Comparison of ENCODE assay signal across 13 cellular contexts in the genomic region with DNA sequence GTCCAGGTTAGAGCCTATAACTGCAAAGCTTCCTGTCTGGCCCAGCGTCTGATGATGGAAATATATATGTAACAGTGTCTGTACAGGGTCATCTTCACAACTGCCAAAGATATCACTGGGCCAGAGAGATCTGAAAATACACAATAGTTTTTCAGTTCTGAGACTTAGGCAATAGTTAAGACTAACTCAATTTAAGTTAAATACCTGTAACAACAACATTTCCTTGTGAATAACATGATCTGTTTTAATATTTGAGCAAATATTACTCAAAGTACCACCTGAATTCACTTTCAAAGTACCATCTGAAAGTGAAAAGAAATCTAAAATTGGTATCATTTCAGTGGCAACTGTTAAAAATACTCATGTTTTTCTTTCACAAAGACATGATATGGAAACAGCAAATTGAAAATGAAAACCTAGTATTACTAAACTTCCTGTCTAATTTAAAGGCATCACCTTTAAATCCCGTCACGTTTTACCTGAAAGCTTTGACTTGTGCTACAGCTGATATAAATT. TPM values are rescaled to one million over a fixed set of nuclear protein-coding genes. Genes with fewer than 3 reads are reported as not detected.
DNase-seq lines count a peak whose midpoint lies in the region; ATAC-seq and TF ChIP-seq lines count a peak whose summit lies in the region.
"Had no signal": no experiment of that assay in that cellular context is flagged by ENCODE, and none has a peak within 500 bp of the region (broad histone marks: within the 10 kb centered on the region; RNA-seq: fewer than 3 reads in every experiment).

No MANE protein-coding gene starts in this region.

- peaks cover 17% of the 10 kb centered on the region for H3K4me1 Mint-ChIP-seq in activated naive CD4-positive, alpha-beta T cell treated with anti-CD3 and anti-CD28 coated beads, Interleukin-2, amount 50 U/mL, for 24 hours
- peaks cover 22% of the 10 kb centered on the region for H3K4me1 Mint-ChIP-seq in activated naive CD4-positive, alpha-beta T cell treated with anti-CD3 and anti-CD28 coated beads, Interleukin-2, amount 10 ng/mL, durations not matched to agents 7 days and 5 days
- H3K4me1 Mint-ChIP-seq in stimulated activated naive CD8-positive, alpha-beta T cell treated with anti-CD3 and anti-CD28 coated beads, Interleukin-15, amount 100 ng/mL, for 72 hours: peaks cover 17% of the 10 kb centered on the region
- H3K4me1 Mint-ChIP-seq in effector memory CD8-positive, alpha-beta T cell (ENCODE audit: low read depth in 2 of 2): no peaks in the 10 kb centered on the region

- H3K36me3 Mint-ChIP-seq in activated naive CD4-positive, alpha-beta T cell treated with anti-CD3 and anti-CD28 coated beads, Interleukin-2, amount 50 U/mL, for 24 hours: peaks cover 9% of the 10 kb centered on the region
- peaks cover 31% of the 10 kb centered on the region for H3K36me3 Mint-ChIP-seq in activated naive CD4-positive, alpha-beta T cell treated with anti-CD3 and anti-CD28 coated beads, Interleukin-2, amount 10 ng/mL, durations not matched to agents 7 days and 5 days
- H3K36me3 Mint-ChIP-seq in effector memory CD8-positive, alpha-beta T cell (ENCODE audit: insufficient read depth): peaks cover 45% of the 10 kb centered on the region

- no peak for TF ChIP-seq CTCF in right atrium auricular region (IDR thresholded peaks at IDR 0.05)

- no peaks in the 10 kb centered on the region for H3K27me3 ChIP-seq in right atrium auricular region

- H3K9me3 Mint-ChIP-seq in activated naive CD4-positive, alpha-beta T cell treated with anti-CD3 and anti-CD28 coated beads, Interleukin-2, amount 50 U/mL, for 24 hours: no peaks in the 10 kb centered on the region
- no peaks in the 10 kb centered on the region for H3K9me3 Mint-ChIP-seq in activated naive CD4-positive, alpha-beta T cell treated with anti-CD3 and anti-CD28 coated beads, Interleukin-2, amount 10 ng/mL, durations not matched to agents 7 days and 5 days
- no peaks in the 10 kb centered on the region for H3K9me3 Mint-ChIP-seq in stimulated activated naive CD8-positive, alpha-beta T cell treated with anti-CD3 and anti-CD28 coated beads, Interleukin-15, amount 100 ng/mL, for 72 hours
- H3K9me3 Mint-ChIP-seq in effector memory CD8-positive, alpha-beta T cell: no peaks in the 10 kb centered on the region
- H3K9me3 Mint-ChIP-seq: HFFc6; T-helper 1 cell treated with Interleukin-12 subunit alpha and Interleukin-12 subunit beta and Interleukin-4 antibody, amounts not matched to agents 30 μg/mL and 1 μg/mL, for 36 hours had no signal

- H3K27ac ChIP-seq in right atrium auricular region: no peak overlapping the region

- H3K9me3 ChIP-seq in right atrium auricular region: no peaks in the 10 kb centered on the region

- H3K4me3 Mint-ChIP-seq in activated naive CD4-positive, alpha-beta T cell treated with anti-CD3 and anti-CD28 coated beads, Interleukin-2, amount 50 U/mL, for 24 hours: no peak overlapping the region
- no peak overlapping the region for H3K4me3 Mint-ChIP-seq in activated naive CD4-positive, alpha-beta T cell treated with anti-CD3 and anti-CD28 coated beads, Interleukin-2, amount 10 ng/mL, durations not matched to agents 7 days and 5 days
- peak overlapping the region; percentile 35 to 40 for H3K4me3 Mint-ChIP-seq in stimulated activated naive CD8-positive, alpha-beta T cell treated with anti-CD3 and anti-CD28 coated beads, Interleukin-15, amount 100 ng/mL, for 72 hours
- no peak overlapping the region for H3K4me3 Mint-ChIP-seq in effector memory CD8-positive, alpha-beta T cell
- H3K4me3 Mint-ChIP-seq: HFFc6; T-helper 1 cell treated with Interleukin-12 subunit alpha and Interleukin-12 subunit beta and Interleukin-4 antibody, amounts not matched to agents 30 μg/mL and 1 μg/mL, for 36 hours had no signal

- H3K4me3 ChIP-seq in right atrium auricular region: no peak overlapping the region

- peak overlapping the region; percentile 80 for H3K27ac Mint-ChIP-seq in activated naive CD4-positive, alpha-beta T cell treated with anti-CD3 and anti-CD28 coated beads, Interleukin-2, amount 50 U/mL, for 24 hours
- H3K27ac Mint-ChIP-seq in activated naive CD4-positive, alpha-beta T cell treated with anti-CD3 and anti-CD28 coated beads, Interleukin-2, amount 10 ng/mL, durations not matched to agents 7 days and 5 days: no peak overlapping the region
- H3K27ac Mint-ChIP-seq in stimulated activated naive CD8-positive, alpha-beta T cell treated with anti-CD3 and anti-CD28 coated beads, Interleukin-15, amount 100 ng/mL, for 72 hours: peak overlapping the region; percentile 50 to 78
- no peak overlapping the region for H3K27ac Mint-ChIP-seq in effector memory CD8-positive, alpha-beta T cell
- H3K27ac Mint-ChIP-seq: HFFc6; T-helper 1 cell treated with Interleukin-12 subunit alpha and Interleukin-12 subunit beta and Interleukin-4 antibody, amounts not matched to agents 30 μg/mL and 1 μg/mL, for 36 hours had no signal

- H3K36me3 ChIP-seq in right atrium auricular region: peaks cover 19% of the 10 kb centered on the region

- H3K4me1 ChIP-seq in right atrium auricular region: no peaks in the 10 kb centered on the region

- ATAC-seq in GM21825 (IDR thresholded peaks at IDR 0.05; ENCODE audit: unreplicated experiment) (peak; percentile 80), HG03175 (IDR thresholded peaks at IDR 0.05; ENCODE audit: unreplicated experiment) (peak; percentile 85)
- peak; percentile 79 for ATAC-seq in stimulated activated naive CD8-positive, alpha-beta T cell treated with anti-CD3 and anti-CD28 coated beads, Interleukin-15, amount 100 ng/mL, for 72 hours
- ATAC-seq in effector memory CD8-positive, alpha-beta T cell (replicated peaks): no peak

- no peaks in the 10 kb centered on the region for H3K27me3 Mint-ChIP-seq in activated naive CD4-positive, alpha-beta T cell treated with anti-CD3 and anti-CD28 coated beads, Interleukin-2, amount 50 U/mL, for 24 hours
- H3K27me3 Mint-ChIP-seq in activated naive CD4-positive, alpha-beta T cell treated with anti-CD3 and anti-CD28 coated beads, Interleukin-2, amount 10 ng/mL, durations not matched to agents 7 days and 5 days: no peaks in the 10 kb centered on the region
- no peaks in the 10 kb centered on the region for H3K27me3 Mint-ChIP-seq in stimulated activated naive CD8-positive, alpha-beta T cell treated with anti-CD3 and anti-CD28 coated beads, Interleukin-15, amount 100 ng/mL, for 72 hours
- no peaks in the 10 kb centered on the region for H3K27me3 Mint-ChIP-seq in effector memory CD8-positive, alpha-beta T cell

- DNase-seq in activated naive CD4-positive, alpha-beta T cell treated with anti-CD3 and anti-CD28 coated beads, Interleukin-2, amount 10 ng/mL, durations not matched to agents 7 days and 5 days: no peak
- no peak for DNase-seq in stimulated activated naive CD8-positive, alpha-beta T cell treated with anti-CD3 and anti-CD28 coated beads, Interleukin-15, amount 100 ng/mL, for 72 hours
- DNase-seq in effector memory CD8-positive, alpha-beta T cell: no peak
- no peak for DNase-seq in AML-193 (lab: John Stamatoyannopoulos, UW)
- no peak for DNase-seq in right atrium auricular region (ENCODE audit: low spot score)
- DNase-seq: cerebellar nuclear complex; HFFc6; stimulated activated CD4-positive, alpha-beta T cell treated with anti-CD3 and anti-CD28 coated beads, Interleukin-15, amount 100 ng/mL, for 24 hours; stimulated activated naive CD4-positive, alpha-beta T cell treated with Interleukin-2 at 50 U/mL for 16 hours had no signal

- CTCF ChIA-PET in activated naive CD4-positive, alpha-beta T cell treated with anti-CD3 and anti-CD28 coated beads, Interleukin-2, amount 10 ng/mL, durations not matched to agents 7 days and 5 days (lab: Charles Lee): no interaction called here

RNA-seq across cellular contexts. Expression of a gene that starts 9.6 kb away (rescaled TPM):
- total RNA-seq in right atrium auricular region: not detected
- total RNA-seq: HFFc6 had no signal

RNA-seq across cellular contexts. Expression of a gene that starts 16.5 kb away (rescaled TPM):
- total RNA-seq in right atrium auricular region: not detected
- total RNA-seq: HFFc6 had no signal

Comparison
In these comparisons a context has a peak if more than half of its experiments do, and no peak if none do; other contexts are left out.
1. H3K27ac Mint-ChIP-seq: peak in activated naive CD4-positive, alpha-beta T cell treated with anti-CD3 and anti-CD28 coated beads, Interleukin-2, amount 50 U/mL, for 24 hours (single experiment) and stimulated activated naive CD8-positive, alpha-beta T cell treated with anti-CD3 and anti-CD28 coated beads, Interleukin-15, amount 100 ng/mL, for 72 hours (2 of 2); none in activated naive CD4-positive, alpha-beta T cell treated with anti-CD3 and anti-CD28 coated beads, Interleukin-2, amount 10 ng/mL, durations not matched to agents 7 days and 5 days (single experiment) and effector memory CD8-positive, alpha-beta T cell (0 of 2).
2. H3K4me3 Mint-ChIP-seq: peak in stimulated activated naive CD8-positive, alpha-beta T cell treated with anti-CD3 and anti-CD28 coated beads, Interleukin-15, amount 100 ng/mL, for 72 hours (2 of 2); none in activated naive CD4-positive, alpha-beta T cell treated with anti-CD3 and anti-CD28 coated beads, Interleukin-2, amount 50 U/mL, for 24 hours (single experiment), activated naive CD4-positive, alpha-beta T cell treated with anti-CD3 and anti-CD28 coated beads, Interleukin-2, amount 10 ng/mL, durations not matched to agents 7 days and 5 days (single experiment) and effector memory CD8-positive, alpha-beta T cell (0 of 2).